ENCODE assay signal across 1 cellular context in the genomic region with DNA sequence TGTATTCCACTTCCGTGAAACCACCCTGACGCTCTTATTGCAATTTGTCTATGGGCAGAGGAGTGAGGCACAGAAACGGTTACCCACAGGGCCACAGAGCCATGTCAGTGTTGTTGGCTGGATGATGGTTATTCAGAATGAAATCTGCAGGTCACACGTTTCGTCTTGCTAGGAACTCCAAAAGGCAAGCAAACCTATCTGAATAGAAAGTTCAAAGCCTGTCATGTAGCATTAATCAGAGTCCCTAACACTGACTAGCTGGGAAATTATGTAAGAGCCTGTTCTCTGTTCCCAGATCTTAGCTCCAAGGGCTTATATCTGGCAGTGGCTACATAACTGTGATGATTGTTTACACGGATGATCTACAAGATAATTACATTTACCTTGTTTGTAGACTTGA.
TF ChIP-seq lines count a peak whose summit lies in the region.

No MANE protein-coding gene starts in this region.

TF ChIP-seq in GM23338, 12 proteins besides CTCF, POLR2A, EP300 and RAD21:
- TF ChIP-seq, protein P1, sequence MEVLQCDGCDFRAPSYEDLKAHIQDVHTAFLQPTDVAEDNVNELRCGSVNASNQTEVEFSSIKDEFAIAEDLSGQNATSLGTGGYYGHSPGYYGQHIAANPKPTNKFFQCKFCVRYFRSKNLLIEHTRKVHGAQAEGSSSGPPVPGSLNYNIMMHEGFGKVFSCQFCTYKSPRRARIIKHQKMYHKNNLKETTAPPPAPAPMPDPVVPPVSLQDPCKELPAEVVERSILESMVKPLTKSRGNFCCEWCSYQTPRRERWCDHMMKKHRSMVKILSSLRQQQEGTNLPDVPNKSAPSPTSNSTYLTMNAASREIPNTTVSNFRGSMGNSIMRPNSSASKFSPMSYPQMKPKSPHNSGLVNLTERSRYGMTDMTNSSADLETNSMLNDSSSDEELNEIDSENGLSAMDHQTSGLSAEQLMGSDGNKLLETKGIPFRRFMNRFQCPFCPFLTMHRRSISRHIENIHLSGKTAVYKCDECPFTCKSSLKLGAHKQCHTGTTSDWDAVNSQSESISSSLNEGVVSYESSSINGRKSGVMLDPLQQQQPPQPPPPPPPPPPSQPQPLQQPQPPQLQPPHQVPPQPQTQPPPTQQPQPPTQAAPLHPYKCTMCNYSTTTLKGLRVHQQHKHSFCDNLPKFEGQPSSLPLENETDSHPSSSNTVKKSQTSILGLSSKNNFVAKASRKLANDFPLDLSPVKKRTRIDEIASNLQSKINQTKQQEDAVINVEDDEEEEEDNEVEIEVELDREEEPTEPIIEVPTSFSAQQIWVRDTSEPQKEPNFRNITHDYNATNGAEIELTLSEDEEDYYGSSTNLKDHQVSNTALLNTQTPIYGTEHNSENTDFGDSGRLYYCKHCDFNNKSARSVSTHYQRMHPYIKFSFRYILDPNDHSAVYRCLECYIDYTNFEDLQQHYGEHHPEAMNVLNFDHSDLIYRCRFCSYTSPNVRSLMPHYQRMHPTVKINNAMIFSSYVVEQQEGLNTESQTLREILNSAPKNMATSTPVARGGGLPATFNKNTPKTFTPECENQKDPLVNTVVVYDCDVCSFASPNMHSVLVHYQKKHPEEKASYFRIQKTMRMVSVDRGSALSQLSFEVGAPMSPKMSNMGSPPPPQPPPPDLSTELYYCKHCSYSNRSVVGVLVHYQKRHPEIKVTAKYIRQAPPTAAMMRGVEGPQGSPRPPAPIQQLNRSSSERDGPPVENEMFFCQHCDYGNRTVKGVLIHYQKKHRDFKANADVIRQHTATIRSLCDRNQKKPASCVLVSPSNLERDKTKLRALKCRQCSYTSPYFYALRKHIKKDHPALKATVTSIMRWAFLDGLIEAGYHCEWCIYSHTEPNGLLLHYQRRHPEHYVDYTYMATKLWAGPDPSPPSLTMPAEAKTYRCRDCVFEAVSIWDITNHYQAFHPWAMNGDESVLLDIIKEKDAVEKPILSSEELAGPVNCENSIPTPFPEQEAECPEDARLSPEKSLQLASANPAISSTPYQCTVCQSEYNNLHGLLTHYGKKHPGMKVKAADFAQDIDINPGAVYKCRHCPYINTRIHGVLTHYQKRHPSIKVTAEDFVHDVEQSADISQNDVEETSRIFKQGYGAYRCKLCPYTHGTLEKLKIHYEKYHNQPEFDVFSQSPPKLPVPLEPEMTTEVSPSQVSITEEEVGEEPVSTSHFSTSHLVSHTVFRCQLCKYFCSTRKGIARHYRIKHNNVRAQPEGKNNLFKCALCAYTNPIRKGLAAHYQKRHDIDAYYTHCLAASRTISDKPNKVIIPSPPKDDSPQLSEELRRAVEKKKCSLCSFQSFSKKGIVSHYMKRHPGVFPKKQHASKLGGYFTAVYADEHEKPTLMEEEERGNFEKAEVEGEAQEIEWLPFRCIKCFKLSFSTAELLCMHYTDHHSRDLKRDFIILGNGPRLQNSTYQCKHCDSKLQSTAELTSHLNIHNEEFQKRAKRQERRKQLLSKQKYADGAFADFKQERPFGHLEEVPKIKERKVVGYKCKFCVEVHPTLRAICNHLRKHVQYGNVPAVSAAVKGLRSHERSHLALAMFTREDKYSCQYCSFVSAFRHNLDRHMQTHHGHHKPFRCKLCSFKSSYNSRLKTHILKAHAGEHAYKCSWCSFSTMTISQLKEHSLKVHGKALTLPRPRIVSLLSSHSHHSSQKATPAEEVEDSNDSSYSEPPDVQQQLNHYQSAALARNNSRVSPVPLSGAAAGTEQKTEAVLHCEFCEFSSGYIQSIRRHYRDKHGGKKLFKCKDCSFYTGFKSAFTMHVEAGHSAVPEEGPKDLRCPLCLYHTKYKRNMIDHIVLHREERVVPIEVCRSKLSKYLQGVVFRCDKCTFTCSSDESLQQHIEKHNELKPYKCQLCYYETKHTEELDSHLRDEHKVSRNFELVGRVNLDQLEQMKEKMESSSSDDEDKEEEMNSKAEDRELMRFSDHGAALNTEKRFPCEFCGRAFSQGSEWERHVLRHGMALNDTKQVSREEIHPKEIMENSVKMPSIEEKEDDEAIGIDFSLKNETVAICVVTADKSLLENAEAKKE (CRISPR knock-in tag; IDR thresholded peaks at IDR 0.05), result no peak
- TF ChIP-seq, protein P2, sequence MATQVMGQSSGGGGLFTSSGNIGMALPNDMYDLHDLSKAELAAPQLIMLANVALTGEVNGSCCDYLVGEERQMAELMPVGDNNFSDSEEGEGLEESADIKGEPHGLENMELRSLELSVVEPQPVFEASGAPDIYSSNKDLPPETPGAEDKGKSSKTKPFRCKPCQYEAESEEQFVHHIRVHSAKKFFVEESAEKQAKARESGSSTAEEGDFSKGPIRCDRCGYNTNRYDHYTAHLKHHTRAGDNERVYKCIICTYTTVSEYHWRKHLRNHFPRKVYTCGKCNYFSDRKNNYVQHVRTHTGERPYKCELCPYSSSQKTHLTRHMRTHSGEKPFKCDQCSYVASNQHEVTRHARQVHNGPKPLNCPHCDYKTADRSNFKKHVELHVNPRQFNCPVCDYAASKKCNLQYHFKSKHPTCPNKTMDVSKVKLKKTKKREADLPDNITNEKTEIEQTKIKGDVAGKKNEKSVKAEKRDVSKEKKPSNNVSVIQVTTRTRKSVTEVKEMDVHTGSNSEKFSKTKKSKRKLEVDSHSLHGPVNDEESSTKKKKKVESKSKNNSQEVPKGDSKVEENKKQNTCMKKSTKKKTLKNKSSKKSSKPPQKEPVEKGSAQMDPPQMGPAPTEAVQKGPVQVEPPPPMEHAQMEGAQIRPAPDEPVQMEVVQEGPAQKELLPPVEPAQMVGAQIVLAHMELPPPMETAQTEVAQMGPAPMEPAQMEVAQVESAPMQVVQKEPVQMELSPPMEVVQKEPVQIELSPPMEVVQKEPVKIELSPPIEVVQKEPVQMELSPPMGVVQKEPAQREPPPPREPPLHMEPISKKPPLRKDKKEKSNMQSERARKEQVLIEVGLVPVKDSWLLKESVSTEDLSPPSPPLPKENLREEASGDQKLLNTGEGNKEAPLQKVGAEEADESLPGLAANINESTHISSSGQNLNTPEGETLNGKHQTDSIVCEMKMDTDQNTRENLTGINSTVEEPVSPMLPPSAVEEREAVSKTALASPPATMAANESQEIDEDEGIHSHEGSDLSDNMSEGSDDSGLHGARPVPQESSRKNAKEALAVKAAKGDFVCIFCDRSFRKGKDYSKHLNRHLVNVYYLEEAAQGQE (IDR thresholded peaks at IDR 0.05; ENCODE audit: unreplicated experiment), result no peak
- TF ChIP-seq JUNB (IDR thresholded peaks at IDR 0.05; ENCODE audit: unreplicated experiment) (no peak), NANOG (IDR thresholded peaks at IDR 0.05; ENCODE audit: borderline replicate concordance) (no peak), EZH2phosphoT487 (IDR thresholded peaks at IDR 0.05; ENCODE audit: unreplicated experiment) (no peak), EZH2 (IDR thresholded peaks at IDR 0.05; ENCODE audit: low read depth, unreplicated experiment) (no peak), CREB1 (CRISPR knock-in tag; IDR thresholded peaks at IDR 0.05; ENCODE audit: low read depth) (no peak), ZNF114 (CRISPR knock-in tag; IDR thresholded peaks at IDR 0.05) (no peak), STAT1 (IDR thresholded peaks at IDR 0.05; ENCODE audit: unreplicated experiment) (no peak), ZNF331 (CRISPR knock-in tag; IDR thresholded peaks at IDR 0.05; ENCODE audit: low read depth) (no peak), POLR2AphosphoS5 (IDR thresholded peaks at IDR 0.05; ENCODE audit: low read depth) (no peak)
- TF ChIP-seq, protein P3, sequence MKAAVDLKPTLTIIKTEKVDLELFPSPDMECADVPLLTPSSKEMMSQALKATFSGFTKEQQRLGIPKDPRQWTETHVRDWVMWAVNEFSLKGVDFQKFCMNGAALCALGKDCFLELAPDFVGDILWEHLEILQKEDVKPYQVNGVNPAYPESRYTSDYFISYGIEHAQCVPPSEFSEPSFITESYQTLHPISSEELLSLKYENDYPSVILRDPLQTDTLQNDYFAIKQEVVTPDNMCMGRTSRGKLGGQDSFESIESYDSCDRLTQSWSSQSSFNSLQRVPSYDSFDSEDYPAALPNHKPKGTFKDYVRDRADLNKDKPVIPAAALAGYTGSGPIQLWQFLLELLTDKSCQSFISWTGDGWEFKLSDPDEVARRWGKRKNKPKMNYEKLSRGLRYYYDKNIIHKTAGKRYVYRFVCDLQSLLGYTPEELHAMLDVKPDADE (IDR thresholded peaks at IDR 0.05), result no peak
